In genomic region chr14:32134448-32135070, GRCh38 we compare ENCODE assay signal across 1 cellular context.
A peak's percentile ranks its signal among the peaks of the same experiment; 100 is the strongest.
TF ChIP-seq lines count a peak whose summit lies in the region.

No MANE protein-coding gene starts in this region.

TF ChIP-seq in HEK293, 187 proteins besides CTCF, POLR2A, EP300 and RAD21 (continued from another document and continues in another):
- TF ChIP-seq ZNF202 (tag by site-specific recombination; IDR thresholded peaks at IDR 0.05; ENCODE audit: borderline replicate concordance), result no peak
- TF ChIP-seq ZNF639 (tag by site-specific recombination; IDR thresholded peaks at IDR 0.05), result peak; percentile 98
- TF ChIP-seq, protein P1, sequence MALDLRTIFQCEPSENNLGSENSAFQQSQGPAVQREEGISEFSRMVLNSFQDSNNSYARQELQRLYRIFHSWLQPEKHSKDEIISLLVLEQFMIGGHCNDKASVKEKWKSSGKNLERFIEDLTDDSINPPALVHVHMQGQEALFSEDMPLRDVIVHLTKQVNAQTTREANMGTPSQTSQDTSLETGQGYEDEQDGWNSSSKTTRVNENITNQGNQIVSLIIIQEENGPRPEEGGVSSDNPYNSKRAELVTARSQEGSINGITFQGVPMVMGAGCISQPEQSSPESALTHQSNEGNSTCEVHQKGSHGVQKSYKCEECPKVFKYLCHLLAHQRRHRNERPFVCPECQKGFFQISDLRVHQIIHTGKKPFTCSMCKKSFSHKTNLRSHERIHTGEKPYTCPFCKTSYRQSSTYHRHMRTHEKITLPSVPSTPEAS (tag by site-specific recombination; IDR thresholded peaks at IDR 0.05), result peak; percentile 68
- no peak for TF ChIP-seq ZNF473 (tag by site-specific recombination; IDR thresholded peaks at IDR 0.05)
- TF ChIP-seq ZNF302 (tag by site-specific recombination; IDR thresholded peaks at IDR 0.05; ENCODE audit: low read depth), result no peak
- TF ChIP-seq ZNF138 (tag by site-specific recombination; IDR thresholded peaks at IDR 0.05; ENCODE audit: borderline replicate concordance), result no peak
- TF ChIP-seq, protein P2, sequence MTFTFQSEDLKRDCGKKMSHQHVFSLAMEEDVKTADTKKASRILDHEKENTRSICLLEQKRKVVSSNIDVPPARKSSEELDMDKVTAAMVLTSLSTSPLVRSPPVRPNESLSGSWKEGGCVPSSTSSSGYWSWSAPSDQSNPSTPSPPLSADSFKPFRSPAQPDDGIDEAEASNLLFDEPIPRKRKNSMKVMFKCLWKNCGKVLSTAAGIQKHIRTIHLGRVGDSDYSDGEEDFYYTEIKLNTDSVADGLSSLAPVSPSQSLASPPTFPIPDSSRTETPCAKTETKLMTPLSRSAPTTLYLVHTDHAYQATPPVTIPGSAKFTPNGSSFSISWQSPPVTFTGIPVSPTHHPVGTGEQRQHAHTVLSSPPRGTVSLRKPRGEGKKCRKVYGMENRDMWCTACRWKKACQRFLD (tag by site-specific recombination; IDR thresholded peaks at IDR 0.05), result no peak
- no peak; the same call in 1 of the 2 replicates for TF ChIP-seq KLF9 (tag by site-specific recombination; IDR thresholded peaks at IDR 0.05; ENCODE audit: low read depth)
- TF ChIP-seq ZNF529 (tag by site-specific recombination; IDR thresholded peaks at IDR 0.05; ENCODE audit: insufficient replicate concordance), result peak; percentile 14
- no peak for TF ChIP-seq ZNF169 (tag by site-specific recombination; IDR thresholded peaks at IDR 0.05)
- no peak; the same call in 1 of the 2 replicates for TF ChIP-seq ZNF654 (tag by site-specific recombination; IDR thresholded peaks at IDR 0.05; ENCODE audit: low read depth)
- TF ChIP-seq, protein P3, sequence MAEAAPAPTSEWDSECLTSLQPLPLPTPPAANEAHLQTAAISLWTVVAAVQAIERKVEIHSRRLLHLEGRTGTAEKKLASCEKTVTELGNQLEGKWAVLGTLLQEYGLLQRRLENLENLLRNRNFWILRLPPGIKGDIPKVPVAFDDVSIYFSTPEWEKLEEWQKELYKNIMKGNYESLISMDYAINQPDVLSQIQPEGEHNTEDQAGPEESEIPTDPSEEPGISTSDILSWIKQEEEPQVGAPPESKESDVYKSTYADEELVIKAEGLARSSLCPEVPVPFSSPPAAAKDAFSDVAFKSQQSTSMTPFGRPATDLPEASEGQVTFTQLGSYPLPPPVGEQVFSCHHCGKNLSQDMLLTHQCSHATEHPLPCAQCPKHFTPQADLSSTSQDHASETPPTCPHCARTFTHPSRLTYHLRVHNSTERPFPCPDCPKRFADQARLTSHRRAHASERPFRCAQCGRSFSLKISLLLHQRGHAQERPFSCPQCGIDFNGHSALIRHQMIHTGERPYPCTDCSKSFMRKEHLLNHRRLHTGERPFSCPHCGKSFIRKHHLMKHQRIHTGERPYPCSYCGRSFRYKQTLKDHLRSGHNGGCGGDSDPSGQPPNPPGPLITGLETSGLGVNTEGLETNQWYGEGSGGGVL (tag by site-specific recombination; IDR thresholded peaks at IDR 0.05), result peak; percentile 76
- peak; percentile 65; the same call in 1 of the 2 replicates for TF ChIP-seq MEIS1 (CRISPR knock-in tag; IDR thresholded peaks at IDR 0.05; ENCODE audit: borderline replicate concordance)
- TF ChIP-seq ZFP3 (tag by site-specific recombination; IDR thresholded peaks at IDR 0.05; ENCODE audit: low read depth), result no peak; the same call in 1 of the 2 replicates
- TF ChIP-seq ZBTB44 (tag by site-specific recombination; IDR thresholded peaks at IDR 0.05), result no peak; the same call in 1 of the 2 replicates
- TF ChIP-seq, protein P4, sequence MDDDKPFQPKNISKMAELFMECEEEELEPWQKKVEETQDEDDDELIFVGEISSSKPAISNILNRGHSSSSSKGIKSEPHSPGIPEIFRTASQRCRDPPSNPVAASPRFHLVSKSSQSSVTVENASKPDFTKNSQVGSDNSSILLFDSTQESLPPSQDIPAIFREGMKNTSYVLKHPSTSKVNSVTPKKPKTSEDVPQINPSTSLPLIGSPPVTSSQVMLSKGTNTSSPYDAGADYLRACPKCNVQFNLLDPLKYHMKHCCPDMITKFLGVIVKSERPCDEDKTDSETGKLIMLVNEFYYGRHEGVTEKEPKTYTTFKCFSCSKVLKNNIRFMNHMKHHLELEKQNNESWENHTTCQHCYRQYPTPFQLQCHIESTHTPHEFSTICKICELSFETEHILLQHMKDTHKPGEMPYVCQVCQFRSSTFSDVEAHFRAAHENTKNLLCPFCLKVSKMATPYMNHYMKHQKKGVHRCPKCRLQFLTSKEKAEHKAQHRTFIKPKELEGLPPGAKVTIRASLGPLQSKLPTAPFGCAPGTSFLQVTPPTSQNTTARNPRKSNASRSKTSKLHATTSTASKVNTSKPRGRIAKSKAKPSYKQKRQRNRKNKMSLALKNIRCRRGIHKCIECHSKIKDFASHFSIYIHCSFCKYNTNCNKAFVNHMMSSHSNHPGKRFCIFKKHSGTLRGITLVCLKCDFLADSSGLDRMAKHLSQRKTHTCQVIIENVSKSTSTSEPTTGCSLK (tag by site-specific recombination; IDR thresholded peaks at IDR 0.05), result no peak
- no peak for TF ChIP-seq ZNF830 (tag by site-specific recombination; IDR thresholded peaks at IDR 0.05; ENCODE audit: low read depth)
- no peak for TF ChIP-seq ZNF837 (tag by site-specific recombination; IDR thresholded peaks at IDR 0.05)
- 0 out of 2 replicates have a peak, but pooled peaks have one; percentile 56 for TF ChIP-seq ZFP37 (tag by site-specific recombination; IDR thresholded peaks at IDR 0.05)
- peak; percentile 99 for TF ChIP-seq ZEB2 (tag by site-specific recombination; IDR thresholded peaks at IDR 0.05)
- TF ChIP-seq ZNF155 (tag by site-specific recombination; IDR thresholded peaks at IDR 0.05), result no peak
- TF ChIP-seq, protein P5, sequence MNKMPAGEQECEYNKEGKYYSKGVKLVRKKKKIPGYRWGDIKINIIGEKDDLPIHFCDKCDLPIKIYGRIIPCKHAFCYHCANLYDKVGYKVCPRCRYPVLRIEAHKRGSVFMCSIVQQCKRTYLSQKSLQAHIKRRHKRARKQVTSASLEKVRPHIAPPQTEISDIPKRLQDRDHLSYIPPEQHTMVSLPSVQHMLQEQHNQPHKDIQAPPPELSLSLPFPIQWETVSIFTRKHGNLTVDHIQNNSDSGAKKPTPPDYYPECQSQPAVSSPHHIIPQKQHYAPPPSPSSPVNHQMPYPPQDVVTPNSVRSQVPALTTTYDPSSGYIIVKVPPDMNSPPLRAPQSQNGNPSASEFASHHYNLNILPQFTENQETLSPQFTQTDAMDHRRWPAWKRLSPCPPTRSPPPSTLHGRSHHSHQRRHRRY (tag by site-specific recombination; IDR thresholded peaks at IDR 0.05), result peak; percentile 70; the same call in 1 of the 2 replicates
- no peak; the same call in 1 of the 2 replicates for TF ChIP-seq ZNF585B (tag by site-specific recombination; IDR thresholded peaks at IDR 0.05)
- peak; percentile 96 for TF ChIP-seq SALL2 (tag by site-specific recombination; IDR thresholded peaks at IDR 0.05; ENCODE audit: borderline replicate concordance)
- TF ChIP-seq ZNF239 (tag by site-specific recombination; IDR thresholded peaks at IDR 0.05), result no peak
- no peak; the same call in 1 of the 2 replicates for TF ChIP-seq ZNF747 (tag by site-specific recombination; IDR thresholded peaks at IDR 0.05)
- TF ChIP-seq PRDM10 (tag by site-specific recombination; IDR thresholded peaks at IDR 0.05), result peak; percentile 64; the same call in 1 of the 2 replicates
- 0 out of 2 replicates have a peak, but pooled peaks have one; percentile 62 for TF ChIP-seq ZNF621 (tag by site-specific recombination; IDR thresholded peaks at IDR 0.05)
- TF ChIP-seq HOXC10 (CRISPR knock-in tag; IDR thresholded peaks at IDR 0.05), result no peak
- TF ChIP-seq ZNF121 (tag by site-specific recombination; IDR thresholded peaks at IDR 0.05), result peak; percentile 73; the same call in 1 of the 2 replicates
- no peak for TF ChIP-seq ZNF416 (tag by site-specific recombination; IDR thresholded peaks at IDR 0.05)
- TF ChIP-seq FEZF1 (tag by site-specific recombination; IDR thresholded peaks at IDR 0.05), result peak; percentile 98
- TF ChIP-seq ZNF549 (tag by site-specific recombination; IDR thresholded peaks at IDR 0.05), result 0 out of 2 replicates have a peak, but pooled peaks have one; percentile 4
- no peak for TF ChIP-seq EGR2 (tag by site-specific recombination; IDR thresholded peaks at IDR 0.05; ENCODE audit: low read depth)
- peak; percentile 96 for TF ChIP-seq ZNF366 (tag by site-specific recombination; conservative IDR thresholded peaks at IDR 0.05)
- TF ChIP-seq, protein P6, sequence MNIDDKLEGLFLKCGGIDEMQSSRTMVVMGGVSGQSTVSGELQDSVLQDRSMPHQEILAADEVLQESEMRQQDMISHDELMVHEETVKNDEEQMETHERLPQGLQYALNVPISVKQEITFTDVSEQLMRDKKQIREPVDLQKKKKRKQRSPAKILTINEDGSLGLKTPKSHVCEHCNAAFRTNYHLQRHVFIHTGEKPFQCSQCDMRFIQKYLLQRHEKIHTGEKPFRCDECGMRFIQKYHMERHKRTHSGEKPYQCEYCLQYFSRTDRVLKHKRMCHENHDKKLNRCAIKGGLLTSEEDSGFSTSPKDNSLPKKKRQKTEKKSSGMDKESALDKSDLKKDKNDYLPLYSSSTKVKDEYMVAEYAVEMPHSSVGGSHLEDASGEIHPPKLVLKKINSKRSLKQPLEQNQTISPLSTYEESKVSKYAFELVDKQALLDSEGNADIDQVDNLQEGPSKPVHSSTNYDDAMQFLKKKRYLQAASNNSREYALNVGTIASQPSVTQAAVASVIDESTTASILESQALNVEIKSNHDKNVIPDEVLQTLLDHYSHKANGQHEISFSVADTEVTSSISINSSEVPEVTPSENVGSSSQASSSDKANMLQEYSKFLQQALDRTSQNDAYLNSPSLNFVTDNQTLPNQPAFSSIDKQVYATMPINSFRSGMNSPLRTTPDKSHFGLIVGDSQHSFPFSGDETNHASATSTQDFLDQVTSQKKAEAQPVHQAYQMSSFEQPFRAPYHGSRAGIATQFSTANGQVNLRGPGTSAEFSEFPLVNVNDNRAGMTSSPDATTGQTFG (tag by site-specific recombination; IDR thresholded peaks at IDR 0.05; ENCODE audit: borderline replicate concordance), result peak; percentile 93
- TF ChIP-seq ZNF600 (tag by site-specific recombination; IDR thresholded peaks at IDR 0.05), result no peak
- TF ChIP-seq ZNF2 (tag by site-specific recombination; IDR thresholded peaks at IDR 0.05), result peak; percentile 91
- TF ChIP-seq MZF1 (tag by site-specific recombination; IDR thresholded peaks at IDR 0.05; ENCODE audit: borderline replicate concordance), result peak; percentile 55; the same call in 1 of the 2 replicates
- TF ChIP-seq ZNF394 (tag by site-specific recombination; IDR thresholded peaks at IDR 0.05; ENCODE audit: borderline replicate concordance), result peak; percentile 76
- peak; percentile 41 for TF ChIP-seq ZNF510 (tag by site-specific recombination; IDR thresholded peaks at IDR 0.05; ENCODE audit: insufficient replicate concordance)
- peak; percentile 50; the same call in 1 of the 2 replicates for TF ChIP-seq ZNF610 (tag by site-specific recombination; IDR thresholded peaks at IDR 0.05; ENCODE audit: borderline replicate concordance)
- TF ChIP-seq, protein P7, sequence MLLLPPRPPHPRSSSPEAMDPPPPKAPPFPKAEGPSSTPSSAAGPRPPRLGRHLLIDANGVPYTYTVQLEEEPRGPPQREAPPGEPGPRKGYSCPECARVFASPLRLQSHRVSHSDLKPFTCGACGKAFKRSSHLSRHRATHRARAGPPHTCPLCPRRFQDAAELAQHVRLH (tag by site-specific recombination; IDR thresholded peaks at IDR 0.05), result peak; percentile 92
- peak; percentile 90 for TF ChIP-seq GFI1B (tag by site-specific recombination; IDR thresholded peaks at IDR 0.05)
- TF ChIP-seq ZSCAN16 (tag by site-specific recombination; IDR thresholded peaks at IDR 0.05), result no peak
- TF ChIP-seq ZBTB7A (tag by site-specific recombination; IDR thresholded peaks at IDR 0.05; ENCODE audit: low read depth), result peak; percentile 89
- no peak for TF ChIP-seq ZFHX2 (tag by site-specific recombination; conservative IDR thresholded peaks at IDR 0.05)
